8 cellular contexts compared by ENCODE assay signal in genomic region chr2:677056-677949, GRCh38. TPM values are rescaled to one million over a fixed set of nuclear protein-coding genes. Genes with fewer than 3 reads are reported as not detected.
A peak's percentile ranks its signal among the peaks of the same experiment; 100 is the strongest.
DNase-seq lines count a peak whose midpoint lies in the region; ATAC-seq, FAIRE-seq and TF ChIP-seq lines count a peak whose summit lies in the region.

Gene TMEM18 (minus strand): TSS chr2:677406. CDS start chr2:677345, 61 bp downstream.

- peaks cover 30% of the 10 kb centered on the region for H4K20me1 ChIP-seq in astrocyte (ENCODE audit: insufficient read depth, low read length)

- FAIRE-seq in astrocyte (lab: Jason Lieb, UNC), result peak; percentile 73

- peaks cover 5% of the 10 kb centered on the region for H3K9me3 Mint-ChIP-seq in astrocyte (ENCODE audit: unreplicated experiment)

- intact Hi-C loops in T-helper 1 cell treated with Interleukin-12 subunit alpha and Interleukin-12 subunit beta and Interleukin-4 antibody, amounts not matched to agents 30 ng/mL and 1 ng/mL, for 36 hours (cut with micrococcal nuclease), result loop anchor here (1.0 to 2.0 kb wide), 7 partner anchors 40 to 1936 kb away; partner anchors contain the start of genes ACP1 and SH3YL1

- H3K36me3 ChIP-seq in astrocyte (ENCODE audit: insufficient read depth, low read length), result no peaks in the 10 kb centered on the region

- H3K4me2 ChIP-seq in astrocyte (ENCODE audit: low read length), result peak within 1 kb of the TSS; percentile 94

- peak within 1 kb of the TSS; percentile 100 for H3K27ac ChIP-seq in astrocyte (ENCODE audit: low read depth, low read length)

- H3K36me3 Mint-ChIP-seq in astrocyte (ENCODE audit: low read depth, unreplicated experiment), result peaks cover 5% of the 10 kb centered on the region

- no peaks in the 10 kb centered on the region for H3K9me3 ChIP-seq in astrocyte (ENCODE audit: insufficient read depth, low read depth, low read length)

- H3K27me3 ChIP-seq in astrocyte (ENCODE audit: insufficient read depth, low read length), result no peaks in the 10 kb centered on the region

- H3K4me1 ChIP-seq in astrocyte (ENCODE audit: insufficient read depth, low read length), result peaks cover 32% of the 10 kb centered on the region

- peaks cover 29% of the 10 kb centered on the region for H3K4me1 Mint-ChIP-seq in astrocyte (ENCODE audit: low read depth, unreplicated experiment)

- peak within 1 kb of the TSS; percentile 96 for H3K4me3 ChIP-seq in astrocyte (ENCODE audit: insufficient read depth, low read depth, low read length)

- no peak for TF ChIP-seq CTCF in astrocyte (IDR thresholded peaks at IDR 0.05; ENCODE audit: insufficient read depth, low read depth, low read length)

- H3K27me3 Mint-ChIP-seq in astrocyte (ENCODE audit: low read depth, unreplicated experiment), result no peaks in the 10 kb centered on the region

- H2AFZ ChIP-seq in astrocyte (ENCODE audit: low read depth, low read length), result peak within 1 kb of the TSS; percentile 98

- H3K79me2 ChIP-seq in astrocyte (ENCODE audit: insufficient read depth, low read length), result peaks cover 23% of the 10 kb centered on the region

- H3K9ac ChIP-seq in astrocyte (ENCODE audit: low read length), result peak within 1 kb of the TSS; percentile 98

- H3K27ac Mint-ChIP-seq in astrocyte (ENCODE audit: unreplicated experiment), result peak within 1 kb of the TSS; percentile 98

- DNase-seq in stimulated activated CD4-positive, alpha-beta T cell treated with anti-CD3 and anti-CD28 coated beads, Interleukin-12 subunit alpha, Interleukin-12 subunit beta, amount 100 ng/mL, for 48 hours (ENCODE audit: low read depth in 2 of 3, low spot score in 1 of 3), result peak; percentile 84 to 96 (median 90)
- DNase-seq in stimulated activated CD4-positive, alpha-beta T cell treated with anti-CD3 and anti-CD28 coated beads, Interleukin-12 subunit alpha, Interleukin-12 subunit beta, amount 100 ng/mL, for 4 hours, result no peak
- DNase-seq in NCI-H1694 (lab: John Stamatoyannopoulos, UW), result peak; percentile 99
- peak; percentile 96 for DNase-seq in astrocyte (ENCODE audit: low read depth)
- peak in 44 of 51 donors; percentile 75 to 100 (median 95) for DNase-seq in hypothalamus (lab: John Stamatoyannopoulos, UW)
- peak; percentile 100 for DNase-seq in retina

- peak within 1 kb of the TSS; percentile 97 for H3K4me3 Mint-ChIP-seq in astrocyte (ENCODE audit: unreplicated experiment)

- ATAC-seq in HG02885 (IDR thresholded peaks at IDR 0.05; ENCODE audit: poor library complexity, unreplicated experiment), result peak; percentile 54

RNA-seq across cellular contexts. Expression of gene TMEM18, which starts in this region (rescaled TPM):
- total RNA-seq in T-helper 1 cell treated with Interleukin-12 subunit alpha and Interleukin-12 subunit beta and Interleukin-4 antibody, amounts not matched to agents 30 ng/mL and 1 ng/mL, for 36 hours, result 27.6 and 30.1 TPM in 2 replicates
- 16.8 and 18.6 TPM in 2 replicates for total RNA-seq in astrocyte
